Comparison of ENCODE assay signal across 8 cellular contexts in genomic region chr3:126472277-126473006, GRCh38. TPM values are rescaled to one million over a fixed set of nuclear protein-coding genes. Genes with fewer than 3 reads are reported as not detected.
DNase-seq lines count a peak whose midpoint lies in the region; ATAC-seq and TF ChIP-seq lines count a peak whose summit lies in the region.

No MANE protein-coding gene starts in this region.

- peak in 1 of 2 donors; percentile 92 for TF ChIP-seq EP300 in tibial nerve (IDR thresholded peaks at IDR 0.05)

- intact Hi-C loops in Calu3 (cut with micrococcal nuclease; ENCODE audit: unreplicated experiment): loop anchor here (5.0 to 10.0 kb wide), 2 partner anchors 75 to 198 kb away; no protein-coding TSS in a partner anchor

- H3K27ac Mint-ChIP-seq in Calu3 (ENCODE audit: unreplicated experiment): peak overlapping the region; percentile 82

- H3K9me3 ChIP-seq in mesodermal cell (ENCODE audit: control insufficient read depth, low read length) (no peaks in the 10 kb centered on the region), tibial nerve (no peaks in the 10 kb centered on the region)

- H3K36me3 ChIP-seq in mesodermal cell (ENCODE audit: control insufficient read depth, insufficient read depth, low read length): peaks cover 41% of the 10 kb centered on the region
- H3K36me3 ChIP-seq in tibial nerve: peaks cover 0 to 47% (median 12%) of the 10 kb centered on the region in 3 donors

- peak overlapping the region; percentile 24 for H3K4me3 ChIP-seq in epithelial cell of esophagus (ENCODE audit: low read length)
- H3K4me3 ChIP-seq in mesodermal cell (ENCODE audit: extremely low read depth, insufficient read depth, low read length, poor library complexity, severe bottlenecking): no peak overlapping the region
- H3K4me3 ChIP-seq in tibial nerve: peak overlapping the region in 2 of 4 donors; percentile 0 to 90

- no TSS peak for BruUV-seq in Calu3 (replicated peaks; lab: Mats Ljungman, UMichigan)

- 75 to 87% methylated on average over 5 to 6 of the region's 8 CpGs for WGBS in mesodermal cell (ENCODE audit: insufficient coverage in 2 of 2), 2 experiments
- 17 to 29% methylated on average over 8 of the region's 8 CpGs for WGBS in tibial nerve, 2 donors

- CTCF ChIA-PET in Calu3 (lab: Charles Lee): interaction anchor here (0.5 to 1.8 kb wide), 10 partner anchors 9 to 966 kb away, joined by 3 to 6 read pairs (median 3); no protein-coding TSS in a partner anchor

- in situ Hi-C loops in SK-MEL-5 (cut with HindIII; ENCODE audit: low pct_unique_long_range_greater_than_20kb, low sequenced_read_pairs): no loop called here

- H3K27me3 Mint-ChIP-seq in Calu3 (ENCODE audit: unreplicated experiment): no peaks in the 10 kb centered on the region

- H3K4me3 Mint-ChIP-seq in Calu3 (ENCODE audit: low read depth, unreplicated experiment): peak overlapping the region; percentile 76

- TF ChIP-seq CTCF in Calu3 (IDR thresholded peaks at IDR 0.05; ENCODE audit: unreplicated experiment) (peak; percentile 16), epithelial cell of esophagus (IDR thresholded peaks at IDR 0.05; ENCODE audit: insufficient read depth, low read depth, low read length, missing control alignments) (peak; percentile 38), tibial nerve (IDR thresholded peaks at IDR 0.05) (peak in 1 of 5 experiments; percentile 9)

- peak in 1 of 2 donors; percentile 8 for TF ChIP-seq POLR2A in tibial nerve (IDR thresholded peaks at IDR 0.05)

- H3K4me1 ChIP-seq in mesodermal cell (ENCODE audit: control insufficient read depth, insufficient read depth, low read length, poor library complexity, severe bottlenecking) (peaks cover 18% of the 10 kb centered on the region), tibial nerve (peaks cover 0 to 62% (median 37%) of the 10 kb centered on the region in 4 donors)

- ATAC-seq in HG02588 (IDR thresholded peaks at IDR 0.05; ENCODE audit: unreplicated experiment): no peak

- DNase-seq in Calu3 (peak; percentile 89), KG1 (lab: John Stamatoyannopoulos, UW) (peak; percentile 67), SK-MEL-5 (ENCODE audit: low read depth, low spot score) (peak; percentile 58), epithelial cell of esophagus (ENCODE audit: low read depth) (peak; percentile 95), tibial nerve (ENCODE audit: low spot score in 2 of 2) (peak; percentile 63 to 78), ecto neural progenitor cell (ENCODE audit: low spot score) (no peak)

- peak overlapping the region; percentile 11 for H3K27ac ChIP-seq in mesodermal cell (ENCODE audit: low read depth, low read length, severe bottlenecking)
- H3K27ac ChIP-seq in tibial nerve: peak overlapping the region in 2 of 4 donors; percentile 34 to 98

- no peaks in the 10 kb centered on the region for H3K27me3 ChIP-seq in tibial nerve

- H3K4me1 Mint-ChIP-seq in Calu3 (ENCODE audit: low read depth, unreplicated experiment): peaks cover 34% of the 10 kb centered on the region

- peaks cover 92% of the 10 kb centered on the region for H3K36me3 Mint-ChIP-seq in Calu3 (ENCODE audit: insufficient read depth, unreplicated experiment)

- no peaks in the 10 kb centered on the region for H3K9me3 Mint-ChIP-seq in Calu3 (ENCODE audit: low read depth, unreplicated experiment)

RNA-seq across cellular contexts. Expression of gene ZXDC, which starts 3.2 kb away (rescaled TPM):
- total RNA-seq in Calu3 (2022): 62.3 and 63.8 TPM in 2 replicates
- total RNA-seq in SK-MEL-5 (2014; rRNA removed; shearing (Covaris generic)): 19.0 and 20.9 TPM in 2 replicates
- 20.4 and 29.3 TPM in 2 replicates for polyA plus RNA-seq in SK-MEL-5 (2015; cell fraction: cytosol; rRNA removed)
- polyA plus RNA-seq in SK-MEL-5 (2015; cell fraction: nucleus; rRNA removed): 80.5 and 85.3 TPM in 2 replicates
- polyA plus RNA-seq in mesodermal cell (2013, experiment 1 of 2): 14.0 TPM
- 14.0 TPM for polyA plus RNA-seq in mesodermal cell (2013, experiment 2 of 2)
- total RNA-seq in tibial nerve: 10 to 100 TPM; 54.0 to 77.4 (median 68.0) TPM

RNA-seq across cellular contexts. Expression of gene UROC1, which starts 45.1 kb away (rescaled TPM):
- total RNA-seq in Calu3 (2022) (not detected in 2 replicates), tibial nerve (not detected)
- 0.05 and 0.21 TPM in 2 replicates for total RNA-seq in SK-MEL-5 (2014; rRNA removed; shearing (Covaris generic))
- polyA plus RNA-seq in SK-MEL-5 (2015; cell fraction: cytosol; rRNA removed): 0.09 and 0.25 TPM in 2 replicates
- 0.06 TPM in 1 of 2 replicates, not detected in the other for polyA plus RNA-seq in SK-MEL-5 (2015; cell fraction: nucleus; rRNA removed)
- not detected for polyA plus RNA-seq in mesodermal cell (2013, experiment 1 of 2)
- polyA plus RNA-seq in mesodermal cell (2013, experiment 2 of 2): not detected

RNA-seq across cellular contexts. Expression of gene CHST13, which starts 51.5 kb away (rescaled TPM):
- total RNA-seq in Calu3 (2022) (1.1 and 1.3 TPM in 2 replicates), tibial nerve (1 to 10 TPM in 3 of 4 donors, not detected in 1; 1.0 to 7.2 (median 1.1) TPM)
- 0.77 and 1.7 TPM in 2 replicates for total RNA-seq in SK-MEL-5 (2014; rRNA removed; shearing (Covaris generic))
- polyA plus RNA-seq in SK-MEL-5 (2015; cell fraction: cytosol; rRNA removed): 4.3 and 9.0 TPM in 2 replicates
- polyA plus RNA-seq in SK-MEL-5 (2015; cell fraction: nucleus; rRNA removed): not detected in 2 replicates
- not detected for polyA plus RNA-seq in mesodermal cell (2013, experiment 1 of 2)
- polyA plus RNA-seq in mesodermal cell (2013, experiment 2 of 2): not detected
